In the genomic region with DNA sequence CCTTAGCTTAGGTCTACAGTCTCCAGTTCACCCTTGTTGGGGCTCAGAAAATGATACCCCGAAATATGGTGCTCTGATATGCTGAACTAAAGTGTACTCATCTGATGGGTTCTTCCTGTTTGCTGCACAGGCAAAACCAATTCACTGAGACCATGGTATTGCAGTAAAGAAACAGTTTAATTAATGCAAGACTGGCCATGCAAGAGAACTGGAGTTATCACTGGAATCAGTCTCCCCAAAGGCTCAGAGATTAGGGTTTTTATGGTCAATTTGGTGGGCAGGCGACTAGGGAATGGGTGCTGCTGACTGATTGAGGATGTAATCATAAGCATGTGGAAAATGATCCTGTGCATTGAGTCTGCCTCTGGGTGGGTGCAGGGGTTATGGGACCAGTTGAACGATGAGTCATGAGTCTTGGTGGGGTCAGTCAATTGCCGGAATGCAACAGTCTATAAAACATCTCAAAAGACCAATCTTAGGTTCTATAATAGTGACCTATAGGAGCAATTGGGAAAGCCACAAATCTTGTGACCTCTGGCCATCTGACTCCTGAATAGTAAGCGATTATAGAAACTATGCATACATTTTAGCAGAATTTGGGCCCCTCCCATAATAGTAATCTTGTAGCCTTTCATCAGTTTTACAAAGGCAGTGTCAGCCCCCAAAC, we compare ENCODE assay signal across 1 cellular context.
TF ChIP-seq lines count a peak whose summit lies in the region.

No MANE protein-coding gene starts in this region.

TF ChIP-seq in IMR-90, 13 proteins besides CTCF, POLR2A, EP300 and RAD21 (continued from another document):
- TF ChIP-seq, protein P1, sequence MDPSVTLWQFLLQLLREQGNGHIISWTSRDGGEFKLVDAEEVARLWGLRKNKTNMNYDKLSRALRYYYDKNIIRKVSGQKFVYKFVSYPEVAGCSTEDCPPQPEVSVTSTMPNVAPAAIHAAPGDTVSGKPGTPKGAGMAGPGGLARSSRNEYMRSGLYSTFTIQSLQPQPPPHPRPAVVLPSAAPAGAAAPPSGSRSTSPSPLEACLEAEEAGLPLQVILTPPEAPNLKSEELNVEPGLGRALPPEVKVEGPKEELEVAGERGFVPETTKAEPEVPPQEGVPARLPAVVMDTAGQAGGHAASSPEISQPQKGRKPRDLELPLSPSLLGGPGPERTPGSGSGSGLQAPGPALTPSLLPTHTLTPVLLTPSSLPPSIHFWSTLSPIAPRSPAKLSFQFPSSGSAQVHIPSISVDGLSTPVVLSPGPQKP (IDR thresholded peaks at IDR 0.05; ENCODE audit: borderline replicate concordance, low read depth, low read length) = no peak
- TF ChIP-seq, protein P2, sequence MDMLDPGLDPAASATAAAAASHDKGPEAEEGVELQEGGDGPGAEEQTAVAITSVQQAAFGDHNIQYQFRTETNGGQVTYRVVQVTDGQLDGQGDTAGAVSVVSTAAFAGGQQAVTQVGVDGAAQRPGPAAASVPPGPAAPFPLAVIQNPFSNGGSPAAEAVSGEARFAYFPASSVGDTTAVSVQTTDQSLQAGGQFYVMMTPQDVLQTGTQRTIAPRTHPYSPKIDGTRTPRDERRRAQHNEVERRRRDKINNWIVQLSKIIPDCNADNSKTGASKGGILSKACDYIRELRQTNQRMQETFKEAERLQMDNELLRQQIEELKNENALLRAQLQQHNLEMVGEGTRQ (IDR thresholded peaks at IDR 0.05; ENCODE audit: low read depth, low read length) = no peak
- TF ChIP-seq RCOR1 (IDR thresholded peaks at IDR 0.05; ENCODE audit: insufficient replicate concordance, low read length) = no peak
- TF ChIP-seq SMC3 (IDR thresholded peaks at IDR 0.05; ENCODE audit: low read depth, low read length) = no peak
- no peak for TF ChIP-seq MAFK (IDR thresholded peaks at IDR 0.05; ENCODE audit: low read depth, low read length)
- no peak for TF ChIP-seq BHLHE40 (IDR thresholded peaks at IDR 0.05; ENCODE audit: low read depth, low read length)
- TF ChIP-seq FOS (IDR thresholded peaks at IDR 0.05; ENCODE audit: low read depth, low read length) = no peak
- TF ChIP-seq NFE2L2 (IDR thresholded peaks at IDR 0.05; ENCODE audit: low read depth, low read length) = no peak
- TF ChIP-seq CEBPB (IDR thresholded peaks at IDR 0.05; ENCODE audit: low read depth, low read length) = no peak
